Comparison of ENCODE assay signal across 13 cellular contexts in the genomic region with DNA sequence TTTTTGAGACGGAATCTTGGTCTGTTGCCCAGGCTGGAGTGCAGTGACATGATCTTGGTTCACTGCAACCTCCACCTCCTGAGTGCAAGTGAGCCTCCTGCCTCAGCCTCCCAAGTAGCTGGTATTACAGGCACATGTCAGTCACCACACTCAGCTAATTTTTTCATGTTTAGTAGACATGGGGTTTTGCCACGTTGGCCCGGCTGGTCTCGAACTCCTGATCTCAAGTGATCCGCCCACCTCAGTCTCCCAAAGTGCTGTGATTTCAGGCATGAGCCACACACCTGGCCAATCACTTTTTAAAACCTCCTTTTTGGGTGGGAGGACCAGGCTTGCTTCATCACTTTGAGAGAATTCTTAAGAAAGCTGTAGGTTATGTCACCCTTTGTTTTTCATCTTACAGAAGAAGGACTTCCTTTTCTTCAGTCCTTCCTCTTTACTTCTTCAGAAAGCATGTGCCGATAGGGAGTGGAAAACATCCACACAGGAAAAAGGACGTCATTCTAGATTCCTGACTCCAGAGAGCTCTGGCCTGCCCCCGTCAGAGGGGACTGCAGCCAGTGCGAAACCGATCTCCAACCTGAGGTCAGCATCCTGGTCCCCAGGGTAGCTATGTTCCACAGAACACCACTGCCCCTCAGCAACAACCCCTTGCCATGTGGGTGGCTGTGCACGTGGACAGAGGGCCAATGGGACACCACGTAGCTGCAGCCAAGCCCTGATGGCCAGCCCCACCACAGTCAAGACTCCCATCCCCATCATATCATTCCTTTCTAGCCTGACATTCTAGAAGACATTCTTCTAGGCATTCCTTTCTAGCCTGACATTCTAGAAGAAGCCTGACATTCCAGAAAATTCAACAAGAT. TPM values are rescaled to one million over a fixed set of nuclear protein-coding genes. Genes with fewer than 3 reads are reported as not detected.
A peak's percentile ranks its signal among the peaks of the same experiment; 100 is the strongest.
DNase-seq lines count a peak whose midpoint lies in the region; ATAC-seq lines count a peak whose summit lies in the region.
"Had no signal": no experiment of that assay in that cellular context is flagged by ENCODE, and none has a peak within 500 bp of the region (broad histone marks: within the 10 kb centered on the region; RNA-seq: fewer than 3 reads in every experiment).

No MANE protein-coding gene starts in this region.

- no peak overlapping the region for H3K27ac ChIP-seq in BLaER1
- H3K27ac ChIP-seq: psoas muscle had no signal

- H3K27me3 Mint-ChIP-seq in naive B cell, result no peaks in the 10 kb centered on the region

- H4K20me1 ChIP-seq in BLaER1, result no peaks in the 10 kb centered on the region

- H3K4me1 ChIP-seq in BLaER1 (peaks cover 30% of the 10 kb centered on the region), NT2/D1 (ENCODE audit: insufficient read depth, insufficient read length) (peaks cover 4% of the 10 kb centered on the region)
- H3K4me1 ChIP-seq: psoas muscle had no signal

- peak overlapping the region; percentile 21 to 81 (median 74) for H3K27ac Mint-ChIP-seq in naive B cell
- H3K27ac Mint-ChIP-seq: activated naive CD4-positive, alpha-beta T cell treated with anti-CD3 and anti-CD28 coated beads, Interleukin-2, amount 10 ng/mL, durations not matched to agents 7 days and 5 days; CD8-positive, alpha-beta T cell; effector memory CD8-positive, alpha-beta T cell had no signal

- peaks cover 27 to 38% (median 34%) of the 10 kb centered on the region in 3 donors for H3K4me1 Mint-ChIP-seq in naive B cell

- H3K36me3 ChIP-seq in BLaER1 (no peaks in the 10 kb centered on the region), NT2/D1 (ENCODE audit: insufficient read depth, insufficient read length, low read length) (no peaks in the 10 kb centered on the region), MG63 (no peaks in the 10 kb centered on the region)

- H3K9ac ChIP-seq in BLaER1 (no peak overlapping the region), NT2/D1 (ENCODE audit: insufficient read length, low read depth) (peak overlapping the region; percentile 4)

- H3K4me3 Mint-ChIP-seq in naive B cell, result peak overlapping the region in 4 of 8 donors; percentile 5 to 64 (median 28)
- H3K4me3 Mint-ChIP-seq: activated naive CD4-positive, alpha-beta T cell treated with anti-CD3 and anti-CD28 coated beads, Interleukin-2, amount 10 ng/mL, durations not matched to agents 7 days and 5 days; CD8-positive, alpha-beta T cell; effector memory CD8-positive, alpha-beta T cell had no signal

- DNase-seq in NT2/D1 (ENCODE audit: low read depth, low spot score) (no peak), dermis blood vessel endothelial cell (peak; percentile 66), naive B cell (no peak), NCI-H2171 treated with DMSO at 0.1 percent for 48 hours (lab: John Stamatoyannopoulos, UW) (no peak), KG1 (lab: John Stamatoyannopoulos, UW) (no peak), MG63 (no peak)
- DNase-seq: activated naive CD4-positive, alpha-beta T cell treated with anti-CD3 and anti-CD28 coated beads, Interleukin-2, amount 10 ng/mL, durations not matched to agents 7 days and 5 days; CD8-positive, alpha-beta T cell; effector memory CD8-positive, alpha-beta T cell; psoas muscle; T-helper 9 cell had no signal

- no peaks in the 10 kb centered on the region for H3K9me3 Mint-ChIP-seq in naive B cell
- H3K9me3 Mint-ChIP-seq: activated naive CD4-positive, alpha-beta T cell treated with anti-CD3 and anti-CD28 coated beads, Interleukin-2, amount 10 ng/mL, durations not matched to agents 7 days and 5 days; CD8-positive, alpha-beta T cell; effector memory CD8-positive, alpha-beta T cell had no signal

- ATAC-seq in naive B cell (ENCODE audit: low read depth in 2 of 2) (no peak), HG03175 (IDR thresholded peaks at IDR 0.05; ENCODE audit: unreplicated experiment) (no peak)
- ATAC-seq: CD8-positive, alpha-beta T cell had no signal

- H3K4me3 ChIP-seq in BLaER1 (no peak overlapping the region), NT2/D1 (ENCODE audit: insufficient read length, low read depth) (no peak overlapping the region), MG63 (no peak overlapping the region)
- H3K4me3 ChIP-seq: psoas muscle had no signal

- peaks cover 0 to 6% of the 10 kb centered on the region in 2 donors for H3K36me3 Mint-ChIP-seq in naive B cell
- H3K36me3 Mint-ChIP-seq: CD8-positive, alpha-beta T cell had no signal

- H3K9me3 ChIP-seq in BLaER1 (no peaks in the 10 kb centered on the region), NT2/D1 (ENCODE audit: insufficient read depth, low read length) (no peaks in the 10 kb centered on the region), MG63 (no peaks in the 10 kb centered on the region)
- H3K9me3 ChIP-seq: psoas muscle had no signal

- H3K27me3 ChIP-seq in BLaER1 (no peaks in the 10 kb centered on the region), NT2/D1 (ENCODE audit: insufficient read depth, insufficient read length) (no peaks in the 10 kb centered on the region), MG63 (no peaks in the 10 kb centered on the region; the same call in 1 of the 2 replicates)

- H3K4me2 ChIP-seq in BLaER1, result peak overlapping the region; percentile 46; the same call in 1 of the 2 replicates

RNA-seq across cellular contexts. Expression of a gene that starts 21.9 kb away (rescaled TPM):
- total RNA-seq in dermis blood vessel endothelial cell, result not detected in 2 replicates
- polyA plus RNA-seq in naive B cell (ENCODE audit: low read depth in 6 of 6), result 10 to 100 TPM in 1 of 6 donors, 1 to 10 TPM in 4, not detected in 1; 5.6 to 11.0 (median 6.3) TPM
- total RNA-seq in MG63 (2014; rRNA removed; shearing (Covaris generic); ENCODE audit: low replicate concordance), result 0.53 and 0.64 TPM in 2 replicates
